In the genomic region with DNA sequence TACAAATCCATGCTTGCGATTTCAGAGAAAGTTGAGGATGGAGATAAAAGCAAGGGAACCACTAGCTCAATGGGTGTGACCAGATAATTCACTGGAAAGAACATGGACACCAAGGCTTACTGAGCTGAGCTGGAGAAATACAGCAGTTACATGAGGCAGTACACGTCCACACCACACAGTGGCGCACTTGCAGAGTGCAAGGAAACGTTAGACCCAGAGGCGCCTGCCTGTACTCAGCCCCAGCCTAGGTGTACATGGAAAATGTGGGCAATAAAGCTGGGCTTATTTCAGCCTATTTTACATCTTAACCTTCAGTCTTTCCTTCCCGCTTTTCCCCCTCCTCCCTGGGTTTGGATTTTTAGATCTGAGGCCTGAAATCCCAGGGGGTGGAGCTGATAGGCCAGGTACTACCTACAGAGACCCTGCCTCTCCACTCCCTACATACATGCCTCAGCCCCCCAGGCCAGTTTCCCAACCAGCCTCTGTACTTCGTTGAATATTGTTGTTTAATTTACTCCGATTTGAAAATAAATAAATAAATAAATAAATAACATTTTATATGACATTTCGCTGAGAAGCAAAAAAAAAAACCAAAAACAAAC, we compare ENCODE assay signal across 9 cellular contexts.
DNase-seq lines count a peak whose midpoint lies in the region; ATAC-seq, FAIRE-seq and TF ChIP-seq lines count a peak whose summit lies in the region.
"Had no signal": no experiment of that assay in that cellular context is flagged by ENCODE, and none has a peak within 500 bp of the region (broad histone marks: within the 10 kb centered on the region; RNA-seq: fewer than 3 reads in every experiment).

No MANE protein-coding gene starts in this region.

- intact Hi-C loops in pancreas (cut with DNase I) (loop anchor here in 2 of 3 donors (2.0 to 10.0 kb wide), 2 partner anchors 162 to 166 kb away; no protein-coding TSS in a partner anchor), aorta (cut with DNase I) (loop anchor here (2.0 to 10.0 kb wide), 4 partner anchors 103 to 254 kb away; a partner anchor contains a TSS)

- H3K4me1 ChIP-seq in MM.1S (ENCODE audit: low read length) (no peaks in the 10 kb centered on the region), RWPE2 (ENCODE audit: insufficient read depth, poor library complexity, severe bottlenecking) (no peaks in the 10 kb centered on the region), pancreas (no peaks in the 10 kb centered on the region), aorta (ENCODE audit: control insufficient read depth in 1 of 2, insufficient read depth in 2 of 2, low read length in 2 of 2) (no peaks in the 10 kb centered on the region)

- H3K36me3 ChIP-seq in MM.1S (replicated peaks; ENCODE audit: insufficient read depth, low read length) (no peaks in the 10 kb centered on the region), RWPE2 (ENCODE audit: low read depth) (no peaks in the 10 kb centered on the region), pancreas (no peaks in the 10 kb centered on the region), aorta (ENCODE audit: control insufficient read depth in 1 of 2, insufficient read depth in 2 of 2, low read length in 1 of 2) (no peaks in the 10 kb centered on the region)

- H3K4me3 ChIP-seq in HFF-Myc (replicated peaks; ENCODE audit: low read depth, low read length) (no peak overlapping the region), MM.1S (ENCODE audit: low read length) (no peak overlapping the region), RWPE2 (ENCODE audit: severe bottlenecking) (no peak overlapping the region), pancreas (no peak overlapping the region), aorta (ENCODE audit: low read length in 2 of 2) (no peak overlapping the region)
- H3K4me3 ChIP-seq: skin epidermis had no signal

- peak; percentile 95 for ATAC-seq in RWPE2 (ENCODE audit: low read depth)
- peak; percentile 96 to 100 (median 100) for ATAC-seq in pancreas
- ATAC-seq in aorta (ENCODE audit: low FRiP score): peak; percentile 92

- no peaks in the 10 kb centered on the region for H3K27me3 ChIP-seq in MM.1S (replicated peaks; ENCODE audit: insufficient read depth, low read length)
- no peaks in the 10 kb centered on the region for H3K27me3 ChIP-seq in RWPE2 (ENCODE audit: insufficient read depth, poor library complexity, severe bottlenecking)
- no peaks in the 10 kb centered on the region for H3K27me3 ChIP-seq in pancreas
- H3K27me3 ChIP-seq in aorta (ENCODE audit: control insufficient read depth in 1 of 2, insufficient read depth in 2 of 2, low read length in 1 of 2): no peaks in the 10 kb centered on the region

- H3F3A ChIP-seq in MM.1S (ENCODE audit: insufficient read depth, low read length): no peaks in the 10 kb centered on the region

- H2AFZ ChIP-seq in MM.1S (ENCODE audit: low read length): no peak overlapping the region

- TF ChIP-seq CTCF in GM12872 (IDR thresholded peaks at IDR 0.05; ENCODE audit: insufficient read depth, low read depth, low read length): peak; percentile 93
- TF ChIP-seq CTCF in HFF-Myc (IDR thresholded peaks at IDR 0.05; ENCODE audit: low read depth, low read length, missing control alignments): peak; percentile 89
- TF ChIP-seq CTCF in MM.1S (IDR thresholded peaks at IDR 0.05; ENCODE audit: low read length): peak; percentile 91
- TF ChIP-seq CTCF in RWPE2 (IDR thresholded peaks at IDR 0.05; ENCODE audit: poor library complexity, severe bottlenecking): peak; percentile 91
- TF ChIP-seq CTCF in pancreas (IDR thresholded peaks at IDR 0.05): peak; percentile 49 to 85 (median 70)

- 12 to 13% methylated on average over 9 of the region's 9 CpGs for WGBS in pancreas, 2 donors
- 13 to 17% methylated on average over 9 of the region's 9 CpGs for WGBS in aorta, 2 donors

- H3K27ac ChIP-seq in MM.1S (ENCODE audit: low read length): no peak overlapping the region
- no peak overlapping the region for H3K27ac ChIP-seq in RWPE2 (ENCODE audit: poor library complexity, severe bottlenecking)
- H3K27ac ChIP-seq in pancreas: no peak overlapping the region
- H3K27ac ChIP-seq in aorta (ENCODE audit: low read depth in 1 of 2, low read length in 2 of 2): no peak overlapping the region
- H3K27ac ChIP-seq: skin epidermis had no signal

- H3K4me2 ChIP-seq in MM.1S (ENCODE audit: low read depth, low read length): no peak overlapping the region

- no peak overlapping the region for H3K9ac ChIP-seq in MM.1S (ENCODE audit: low read length)

- no peaks in the 10 kb centered on the region for H3K79me2 ChIP-seq in MM.1S (ENCODE audit: low read length)

- no peak for FAIRE-seq in pancreas (lab: Jason Lieb, UNC)

- DNase-seq in HFF-Myc (ENCODE audit: extremely low read depth, low read depth) (peak; percentile 67), MM.1S (peak; percentile 79), RWPE2 (ENCODE audit: low spot score) (no peak), globus pallidus (ENCODE audit: low spot score) (peak; percentile 61), pancreas (peak; percentile 57 to 90 (median 80)), aorta (peak; percentile 86 to 93)
- DNase-seq in activated effector memory CD4-positive, alpha-beta T cell treated with Interleukin-2 at 50 U/mL for 16 hours: peak; percentile 15

- H3K9me3 ChIP-seq in MM.1S (replicated peaks; ENCODE audit: insufficient read depth, low read length) (no peaks in the 10 kb centered on the region), RWPE2 (ENCODE audit: severe bottlenecking) (no peaks in the 10 kb centered on the region), pancreas (no peaks in the 10 kb centered on the region), aorta (ENCODE audit: control insufficient read depth, low read length) (no peaks in the 10 kb centered on the region)

- no peaks in the 10 kb centered on the region for H3K9me2 ChIP-seq in MM.1S (replicated peaks; ENCODE audit: insufficient read depth, low read length)

- H4K20me1 ChIP-seq in MM.1S (ENCODE audit: insufficient read depth, low read length): no peaks in the 10 kb centered on the region
